Comparison of ENCODE assay signal across 1 cellular context in genomic region chr21:36976882-36977651, GRCh38.
TF ChIP-seq lines count a peak whose summit lies in the region.

No MANE protein-coding gene starts in this region.

TF ChIP-seq in GM12878, 131 proteins besides CTCF, POLR2A, EP300 and RAD21 (continued from another document and continues in another):
- TF ChIP-seq RELB (IDR thresholded peaks at IDR 0.05; ENCODE audit: low read depth) (no peak), CBX5 (IDR thresholded peaks at IDR 0.05; ENCODE audit: low read depth) (no peak), PAX5 (IDR thresholded peaks at IDR 0.05; ENCODE audit: borderline replicate concordance, low read depth, low read length) (peak; percentile 15; the same call in 1 of the 2 replicates), FOXK2 (IDR thresholded peaks at IDR 0.05) (peak; percentile 22; the same call in 1 of the 2 replicates), SKIL (IDR thresholded peaks at IDR 0.05; ENCODE audit: low read depth, poor library complexity, severe bottlenecking) (peak; percentile 60), ZNF217 (IDR thresholded peaks at IDR 0.05) (0 out of 2 replicates have a peak, but pooled peaks have one; percentile 44), BCLAF1 (IDR thresholded peaks at IDR 0.05) (no peak), CHD1 (IDR thresholded peaks at IDR 0.05; ENCODE audit: low read depth, low read length) (no peak), BCL3 (IDR thresholded peaks at IDR 0.05; ENCODE audit: borderline replicate concordance, insufficient read depth, low read depth, low read length, poor library complexity, severe bottlenecking) (no peak), CBX3 (IDR thresholded peaks at IDR 0.05; ENCODE audit: borderline replicate concordance, low read depth) (no peak), TCF12 (IDR thresholded peaks at IDR 0.05; ENCODE audit: low read depth, low read length) (no peak), YBX1 (IDR thresholded peaks at IDR 0.05) (no peak), E2F8 (IDR thresholded peaks at IDR 0.05; ENCODE audit: low read depth, partially characterized antibody) (no peak), CUX1 (IDR thresholded peaks at IDR 0.05; ENCODE audit: insufficient replicate concordance, low read depth, low read length) (no peak), SRF (IDR thresholded peaks at IDR 0.05; ENCODE audit: low read depth in 2 of 2, low read length in 2 of 2) (no peak), ZNF687 (IDR thresholded peaks at IDR 0.05) (0 out of 2 replicates have a peak, but pooled peaks have one; percentile 45), PBX3 (IDR thresholded peaks at IDR 0.05; ENCODE audit: insufficient replicate concordance, low read depth, low read length) (no peak), SMC3 (IDR thresholded peaks at IDR 0.05; ENCODE audit: borderline replicate concordance, low read length) (peak; percentile 75; the same call in 1 of the 2 replicates), ATF7 (IDR thresholded peaks at IDR 0.05; ENCODE audit: low read depth) (peak; percentile 83), USF1 (IDR thresholded peaks at IDR 0.05; ENCODE audit: borderline replicate concordance, extremely low read length, insufficient read depth, low read depth, low read length) (no peak), BRCA1 (IDR thresholded peaks at IDR 0.05; ENCODE audit: low read depth, low read length) (no peak), PML (IDR thresholded peaks at IDR 0.05; ENCODE audit: low read length) (no peak), LARP7 (IDR thresholded peaks at IDR 0.05) (no peak), ASH2L (IDR thresholded peaks at IDR 0.05; ENCODE audit: borderline replicate concordance, low read depth) (no peak), PKNOX1 (IDR thresholded peaks at IDR 0.05) (peak; percentile 50; the same call in 1 of the 2 replicates), CHD2 (IDR thresholded peaks at IDR 0.05; ENCODE audit: borderline replicate concordance, low read depth, low read length) (no peak), NR2C1 (IDR thresholded peaks at IDR 0.05) (no peak)
